Comparison of ENCODE assay signal across 11 cellular contexts in genomic region chr3:48470286-48470685, GRCh38. TPM values are rescaled to one million over a fixed set of nuclear protein-coding genes. Genes with fewer than 3 reads are reported as not detected.
DNase-seq lines count a peak whose midpoint lies in the region; ATAC-seq and TF ChIP-seq lines count a peak whose summit lies in the region.
"Had no signal": no experiment of that assay in that cellular context is flagged by ENCODE, and none has a peak within 500 bp of the region (broad histone marks: within the 10 kb centered on the region; RNA-seq: fewer than 3 reads in every experiment).

No MANE protein-coding gene starts in this region.

- peaks cover 64% of the 10 kb centered on the region for H3K4me1 Mint-ChIP-seq in activated CD8-positive, alpha-beta memory T cell treated with anti-CD3 and anti-CD28 coated beads, Interleukin-2, amount 10 ng/mL, durations not matched to agents 7 days and 5 days
- peaks cover 61% of the 10 kb centered on the region for H3K4me1 Mint-ChIP-seq in activated CD4-positive, alpha-beta memory T cell treated with anti-CD3 and anti-CD28 coated beads for 36 hours (ENCODE audit: low read depth)

- peaks cover 72% of the 10 kb centered on the region for H3K4me1 ChIP-seq in stomach smooth muscle (ENCODE audit: control insufficient read depth, insufficient read depth, low read length)
- peaks cover 33 to 79% of the 10 kb centered on the region in 2 donors for H3K4me1 ChIP-seq in thyroid gland
- peaks cover 0 to 64% (median 43%) of the 10 kb centered on the region in 4 donors for H3K4me1 ChIP-seq in Peyer's patch

- POLR2A ChIA-PET in activated CD4-positive, alpha-beta memory T cell treated with anti-CD3 and anti-CD28 coated beads for 36 hours (lab: Charles Lee), result interaction anchor here (0.6 kb wide), 1 partner anchor 12 kb away, joined by 5 read pairs; no protein-coding TSS in a partner anchor

- DNase-seq in activated CD8-positive, alpha-beta memory T cell treated with anti-CD3 and anti-CD28 coated beads, Interleukin-2, amount 10 ng/mL, durations not matched to agents 7 days and 5 days, result no peak
- DNase-seq in activated CD8-positive, alpha-beta memory T cell treated with anti-CD3 and anti-CD28 coated beads for 24 hours, result no peak
- no peak for DNase-seq in activated CD4-positive, alpha-beta memory T cell treated with anti-CD3 and anti-CD28 coated beads for 36 hours
- DNase-seq in left lobe of liver (ENCODE audit: low spot score) (peak; percentile 97), amniotic stem cell (lab: John Stamatoyannopoulos, UW) (no peak), thyroid gland (no peak), Peyer's patch (no peak)
- DNase-seq: NCI-H1436 treated with DMSO at 0.1 percent for 48 hours had no signal

- no peaks in the 10 kb centered on the region for H3K27me3 ChIP-seq in stomach smooth muscle (ENCODE audit: control insufficient read depth in 1 of 2, insufficient read depth in 2 of 2, low read length in 2 of 2)
- H3K27me3 ChIP-seq in thyroid gland, result no peaks in the 10 kb centered on the region
- no peaks in the 10 kb centered on the region for H3K27me3 ChIP-seq in Peyer's patch

- TF ChIP-seq CTCF in thyroid gland (IDR thresholded peaks at IDR 0.05), result no peak
- TF ChIP-seq CTCF in Peyer's patch (IDR thresholded peaks at IDR 0.05), result no peak

- ATAC-seq in activated CD8-positive, alpha-beta memory T cell treated with anti-CD3 and anti-CD28 coated beads, Interleukin-2, amount 10 ng/mL, durations not matched to agents 7 days and 5 days, result no peak
- ATAC-seq in left lobe of liver, result peak; percentile 45
- ATAC-seq: Right ventricle myocardium inferior had no signal

- H3K9me3 Mint-ChIP-seq in activated CD8-positive, alpha-beta memory T cell treated with anti-CD3 and anti-CD28 coated beads, Interleukin-2, amount 10 ng/mL, durations not matched to agents 7 days and 5 days (ENCODE audit: low read depth), result no peaks in the 10 kb centered on the region
- no peaks in the 10 kb centered on the region for H3K9me3 Mint-ChIP-seq in activated CD4-positive, alpha-beta memory T cell treated with anti-CD3 and anti-CD28 coated beads for 36 hours

- intact Hi-C loops in activated CD4-positive, alpha-beta memory T cell treated with anti-CD3 and anti-CD28 coated beads for 36 hours (cut with micrococcal nuclease), result no loop called here
- intact Hi-C loops in thyroid gland (cut with DNase I), result no loop called here

- no peaks in the 10 kb centered on the region for H3K9me3 ChIP-seq in stomach smooth muscle (ENCODE audit: control insufficient read depth in 2 of 2, low read length in 2 of 2)
- H3K9me3 ChIP-seq in thyroid gland, result no peaks in the 10 kb centered on the region
- no peaks in the 10 kb centered on the region for H3K9me3 ChIP-seq in Peyer's patch

- H3K27ac ChIP-seq in stomach smooth muscle (ENCODE audit: low read length) (peak overlapping the region; percentile 18), thyroid gland (peak overlapping the region in 1 of 3 donors; percentile 99), Peyer's patch (peak overlapping the region in 2 of 4 donors; percentile 12 to 28)
- H3K27ac ChIP-seq: epithelial cell of prostate had no signal

- peak overlapping the region in 1 of 2 donors; percentile 58 for H3K9ac ChIP-seq in stomach smooth muscle (ENCODE audit: low read length in 2 of 2)

- WGBS in thyroid gland, 2 donors, result 60% methylated on average over 1 of the region's 1 CpG; no CpG with 5 or more reads in 1 of the 2 donors

- H3K27me3 Mint-ChIP-seq in activated CD8-positive, alpha-beta memory T cell treated with anti-CD3 and anti-CD28 coated beads, Interleukin-2, amount 10 ng/mL, durations not matched to agents 7 days and 5 days, result no peaks in the 10 kb centered on the region
- H3K27me3 Mint-ChIP-seq in activated CD4-positive, alpha-beta memory T cell treated with anti-CD3 and anti-CD28 coated beads for 36 hours, result no peaks in the 10 kb centered on the region

- TF ChIP-seq POLR2A in thyroid gland (IDR thresholded peaks at IDR 0.05), result no peak
- TF ChIP-seq POLR2A in Peyer's patch (IDR thresholded peaks at IDR 0.05), result no peak

- H3K27ac Mint-ChIP-seq in activated CD8-positive, alpha-beta memory T cell treated with anti-CD3 and anti-CD28 coated beads, Interleukin-2, amount 10 ng/mL, durations not matched to agents 7 days and 5 days, result peak overlapping the region; percentile 85
- peak overlapping the region; percentile 98 for H3K27ac Mint-ChIP-seq in activated CD4-positive, alpha-beta memory T cell treated with anti-CD3 and anti-CD28 coated beads for 36 hours

- H3K36me3 Mint-ChIP-seq in activated CD8-positive, alpha-beta memory T cell treated with anti-CD3 and anti-CD28 coated beads, Interleukin-2, amount 10 ng/mL, durations not matched to agents 7 days and 5 days, result peaks cover 51% of the 10 kb centered on the region
- peaks cover 31% of the 10 kb centered on the region for H3K36me3 Mint-ChIP-seq in activated CD4-positive, alpha-beta memory T cell treated with anti-CD3 and anti-CD28 coated beads for 36 hours

- H3K36me3 ChIP-seq in stomach smooth muscle (ENCODE audit: control insufficient read depth in 2 of 2, insufficient read depth in 2 of 2, low read length in 2 of 2) (peaks cover 19 to 20% of the 10 kb centered on the region in 2 donors), thyroid gland (peaks cover 13 to 14% of the 10 kb centered on the region in 2 donors), Peyer's patch (peaks cover 0 to 23% (median 0%) of the 10 kb centered on the region in 3 donors)

- H3K4me3 Mint-ChIP-seq in activated CD8-positive, alpha-beta memory T cell treated with anti-CD3 and anti-CD28 coated beads, Interleukin-2, amount 10 ng/mL, durations not matched to agents 7 days and 5 days, result peak overlapping the region; percentile 55
- peak overlapping the region; percentile 7 for H3K4me3 Mint-ChIP-seq in activated CD4-positive, alpha-beta memory T cell treated with anti-CD3 and anti-CD28 coated beads for 36 hours

- H3K4me3 ChIP-seq in stomach smooth muscle (ENCODE audit: low read length in 2 of 2) (no peak overlapping the region), thyroid gland (replicated peaks in 1 of 3) (no peak overlapping the region), Peyer's patch (no peak overlapping the region)

- CTCF ChIA-PET in activated CD8-positive, alpha-beta memory T cell treated with anti-CD3 and anti-CD28 coated beads, Interleukin-2, amount 10 ng/mL, durations not matched to agents 7 days and 5 days (lab: Charles Lee), result interaction anchor here (1.0 to 9.7 kb wide), 5 partner anchors 31 to 88 kb away, joined by 3 to 101 read pairs (median 3); partner anchors contain the start of genes CCDC51 and SHISA5
- CTCF ChIA-PET in activated CD4-positive, alpha-beta memory T cell treated with anti-CD3 and anti-CD28 coated beads for 36 hours (lab: Charles Lee), result interaction anchor here (1.3 to 5.9 kb wide), 3 partner anchors 34 to 165 kb away, joined by 5 to 40 read pairs (median 26); partner anchors contain the start of genes PFKFB4 and SLC26A6

RNA-seq across cellular contexts. Expression of gene ATRIP, which starts 23.7 kb away (rescaled TPM):
- 10 to 100 TPM; 20.9 to 21.2 TPM for total RNA-seq in activated CD8-positive, alpha-beta memory T cell treated with anti-CD3 and anti-CD28 coated beads, Interleukin-2, amount 10 ng/mL, durations not matched to agents 7 days and 5 days
- total RNA-seq in activated CD4-positive, alpha-beta memory T cell treated with anti-CD3 and anti-CD28 coated beads for 36 hours, result 10 to 100 TPM; 13.8 to 14.5 TPM
- total RNA-seq in left lobe of liver (3.3 TPM), thyroid gland (10 to 100 TPM in 2 of 4 donors, 1 to 10 TPM in 2; 8.4 to 13.9 (median 11.0) TPM), Peyer's patch (10 to 100 TPM in 1 of 4 donors, 1 to 10 TPM in 3; 2.6 to 13.2 (median 6.0) TPM)

RNA-seq across cellular contexts. Expression of gene TMA7, which starts 30.2 kb away (rescaled TPM):
- 100 to 1,000 TPM; 219 to 298 TPM for total RNA-seq in activated CD8-positive, alpha-beta memory T cell treated with anti-CD3 and anti-CD28 coated beads, Interleukin-2, amount 10 ng/mL, durations not matched to agents 7 days and 5 days
- total RNA-seq in activated CD4-positive, alpha-beta memory T cell treated with anti-CD3 and anti-CD28 coated beads for 36 hours, result 100 to 1,000 TPM; 318 to 323 TPM
- total RNA-seq in left lobe of liver (69.3 TPM), thyroid gland (100 to 1,000 TPM; 133 to 413 (median 301) TPM), Peyer's patch (100 to 1,000 TPM; 142 to 246 (median 153) TPM)

RNA-seq across cellular contexts. Expression of gene CCDC51, which starts 30.4 kb away (rescaled TPM):
- total RNA-seq in activated CD8-positive, alpha-beta memory T cell treated with anti-CD3 and anti-CD28 coated beads, Interleukin-2, amount 10 ng/mL, durations not matched to agents 7 days and 5 days, result 10 to 100 TPM; 18.4 to 21.9 TPM
- total RNA-seq in activated CD4-positive, alpha-beta memory T cell treated with anti-CD3 and anti-CD28 coated beads for 36 hours, result 10 to 100 TPM; 24.3 to 24.4 TPM
- 9.2 TPM for total RNA-seq in left lobe of liver
- 10 to 100 TPM in 3 of 4 donors, 1 to 10 TPM in 1; 8.6 to 17.0 (median 15.0) TPM for total RNA-seq in thyroid gland
- 10 to 100 TPM in 1 of 4 donors, 1 to 10 TPM in 3; 7.4 to 13.1 (median 9.1) TPM for total RNA-seq in Peyer's patch

RNA-seq across cellular contexts. Expression of gene SHISA5, which starts 33.7 kb away (rescaled TPM):
- 100 to 1,000 TPM; 198 to 313 TPM for total RNA-seq in activated CD8-positive, alpha-beta memory T cell treated with anti-CD3 and anti-CD28 coated beads, Interleukin-2, amount 10 ng/mL, durations not matched to agents 7 days and 5 days
- total RNA-seq in activated CD4-positive, alpha-beta memory T cell treated with anti-CD3 and anti-CD28 coated beads for 36 hours, result 10 to 100 TPM; 88.9 to 93.1 TPM
- total RNA-seq in left lobe of liver (97.9 TPM), thyroid gland (100 to 1,000 TPM in 3 of 4 donors, 10 to 100 TPM in 1; 100.0 to 120 (median 109) TPM), Peyer's patch (100 to 1,000 TPM in 3 of 4 donors, 10 to 100 TPM in 1; 60.2 to 149 (median 110) TPM)

RNA-seq across cellular contexts. Expression of gene PLXNB1, which starts 40.4 kb away (rescaled TPM):
- total RNA-seq in activated CD8-positive, alpha-beta memory T cell treated with anti-CD3 and anti-CD28 coated beads, Interleukin-2, amount 10 ng/mL, durations not matched to agents 7 days and 5 days, result 1 to 10 TPM; 1.8 to 4.0 TPM
- 1 to 10 TPM; 3.2 to 3.8 TPM for total RNA-seq in activated CD4-positive, alpha-beta memory T cell treated with anti-CD3 and anti-CD28 coated beads for 36 hours
- total RNA-seq in left lobe of liver (142 TPM), thyroid gland (100 to 1,000 TPM; 126 to 216 (median 138) TPM), Peyer's patch (100 to 1,000 TPM; 150 to 455 (median 312) TPM)
